ENCODE assay signal across 8 cellular contexts in genomic region chr14:69574266-69574953, GRCh38. TPM values are rescaled to one million over a fixed set of nuclear protein-coding genes. Genes with fewer than 3 reads are reported as not detected.
DNase-seq lines count a peak whose midpoint lies in the region; ATAC-seq and TF ChIP-seq lines count a peak whose summit lies in the region.

Gene CCDC177 (minus strand): TSS chr14:69574871. CDS start chr14:69573622, 1,249 bp downstream.

- WGBS in liver = 2% methylated on average over 52 of the region's 52 CpGs

- peak; percentile 83 to 85 for TF ChIP-seq RAD21 in liver (IDR thresholded peaks at IDR 0.05)

- ATAC-seq in GM19395 (IDR thresholded peaks at IDR 0.05; ENCODE audit: unreplicated experiment) = no peak

- no peaks in the 10 kb centered on the region for H3K36me3 ChIP-seq in liver (ENCODE audit: control insufficient read depth in 4 of 4, insufficient read depth in 3 of 4, low read depth in 1 of 4, low read length in 3 of 4)

- H3K9me3 ChIP-seq in liver (ENCODE audit: control insufficient read depth in 4 of 4, low read length in 3 of 4) = no peaks in the 10 kb centered on the region

- peak; percentile 65 for DNase-seq in NCI-H1436 (lab: John Stamatoyannopoulos, UW)
- DNase-seq in NCI-H1436 treated with DMSO at 0.1 percent for 48 hours (lab: John Stamatoyannopoulos, UW) = no peak
- DNase-seq in NCI-H2107 (lab: John Stamatoyannopoulos, UW) = peak; percentile 81
- DNase-seq in activated CD4-positive, alpha-beta T cell treated with anti-CD3 and anti-CD28 coated beads for 4 hours = peak; percentile 68 to 73
- DNase-seq in cerebellum (ENCODE audit: low spot score) = peak; percentile 87
- peak; percentile 42 to 75 (median 44) for DNase-seq in stimulated activated CD4-positive, alpha-beta T cell treated with anti-CD3 and anti-CD28 coated beads, TNF-alpha, amount 100 ng/mL, for 1 hour (ENCODE audit: low read depth in 3 of 3, low spot score in 1 of 3)

- no peak within 1 kb of the TSS for H3K4me3 ChIP-seq in liver (ENCODE audit: low read depth in 1 of 3, low read length in 3 of 3)

- peaks cover 8 to 33% (median 16%) of the 10 kb centered on the region in 4 donors for H3K4me1 ChIP-seq in liver (ENCODE audit: control insufficient read depth in 4 of 4, insufficient read depth in 4 of 4, low read length in 3 of 4)

- H3K27me3 ChIP-seq in liver (ENCODE audit: control insufficient read depth in 4 of 4, insufficient read depth in 4 of 4, low read length in 3 of 4) = peaks cover 0 to 16% (median 8%) of the 10 kb centered on the region in 4 donors

- H3K27ac ChIP-seq in liver (ENCODE audit: low read depth in 1 of 2, low read length in 2 of 2) = no peak within 1 kb of the TSS

- no peak within 1 kb of the TSS for H3K9ac ChIP-seq in liver (ENCODE audit: low read depth in 1 of 2, low read length in 2 of 2)

- peak; percentile 74 for TF ChIP-seq CTCF in liver (IDR thresholded peaks at IDR 0.05; ENCODE audit: low read depth, low read length, missing input control)

TF ChIP-seq in liver, 16 proteins besides CTCF, POLR2A, EP300 and RAD21:
- TF ChIP-seq TAF1 (conservative IDR thresholded peaks at IDR 0.05) = no peak
- no peak for TF ChIP-seq SP1 (IDR thresholded peaks at IDR 0.05)
- TF ChIP-seq YY1 (IDR thresholded peaks at IDR 0.05) = no peak
- no peak for TF ChIP-seq ZBTB33 (IDR thresholded peaks at IDR 0.05)
- no peak for TF ChIP-seq NR2F2 (IDR thresholded peaks at IDR 0.05)
- TF ChIP-seq GABPA (IDR thresholded peaks at IDR 0.05 in 1 of 2, conservative IDR thresholded peaks at IDR 0.05 in 1 of 2) = no peak
- no peak for TF ChIP-seq FOXA1 (IDR thresholded peaks at IDR 0.05)
- no peak for TF ChIP-seq MAX (IDR thresholded peaks at IDR 0.05)
- no peak for TF ChIP-seq FOXA2 (IDR thresholded peaks at IDR 0.05)

RNA-seq across cellular contexts. Expression of gene CCDC177, which starts in this region (rescaled TPM):
- total RNA-seq in cerebellum (4.5 TPM), liver (not detected)
- under 1 TPM in 1 of 2 donors, not detected in 1; 0.08 TPM for polyA plus RNA-seq in liver
